Comparison of ENCODE assay signal across 16 cellular contexts in genomic region chr9:29325855-29326254, GRCh38.
"Had no signal": no experiment of that assay in that cellular context is flagged by ENCODE, and none has a peak within 500 bp of the region (broad histone marks: within the 10 kb centered on the region; RNA-seq: fewer than 3 reads in every experiment).

No MANE protein-coding gene starts in this region.

- H3K4me1 ChIP-seq: esophagus squamous epithelium, spleen, testis, upper lobe of left lung had no signal

- H3K27me3 ChIP-seq: esophagus squamous epithelium, spleen, testis, upper lobe of left lung had no signal

- H3K27ac ChIP-seq: esophagus squamous epithelium, spleen, testis, upper lobe of left lung had no signal

- H3K4me3 ChIP-seq: esophagus squamous epithelium, spleen, testis, upper lobe of left lung had no signal

- DNase-seq: activated CD4-positive, alpha-beta T cell treated with anti-CD3 and anti-CD28 coated beads for 36 hours; activated CD4-positive, alpha-beta T cell treated with anti-CD3 and anti-CD28 coated beads, Interleukin-2, amount 50 U/mL, for 48 hours; effector memory CD4-positive, alpha-beta T cell; esophagus squamous epithelium; kidney glomerular epithelial cell; left ventricle myocardium superior; naive thymus-derived CD8-positive, alpha-beta T cell; nucleus accumbens; posterior cingulate gyrus; retina; spleen; stimulated activated CD4-positive, alpha-beta T cell treated with anti-CD3 and anti-CD28 coated beads, Interleukin-4, amount 100 ng/mL, for 4 hours; testis; upper lobe of left lung had no signal

- H3K36me3 ChIP-seq: esophagus squamous epithelium, spleen, upper lobe of left lung had no signal

- ATAC-seq: activated CD4-positive, alpha-beta T cell treated with anti-CD3 and anti-CD28 coated beads for 36 hours; left ventricle myocardium superior; naive thymus-derived CD8-positive, alpha-beta T cell; stimulated activated memory B cell treated with anti-CD40 and anti-IgM and Interleukin-4, amounts not matched to agents 10 μg/mL and 1 μg/mL and 100 μg/mL, for 72 hours had no signal

- FAIRE-seq: TTC549 had no signal

- H3K9me3 ChIP-seq: esophagus squamous epithelium, testis had no signal
